20 cellular contexts compared by ENCODE assay signal in the genomic region with DNA sequence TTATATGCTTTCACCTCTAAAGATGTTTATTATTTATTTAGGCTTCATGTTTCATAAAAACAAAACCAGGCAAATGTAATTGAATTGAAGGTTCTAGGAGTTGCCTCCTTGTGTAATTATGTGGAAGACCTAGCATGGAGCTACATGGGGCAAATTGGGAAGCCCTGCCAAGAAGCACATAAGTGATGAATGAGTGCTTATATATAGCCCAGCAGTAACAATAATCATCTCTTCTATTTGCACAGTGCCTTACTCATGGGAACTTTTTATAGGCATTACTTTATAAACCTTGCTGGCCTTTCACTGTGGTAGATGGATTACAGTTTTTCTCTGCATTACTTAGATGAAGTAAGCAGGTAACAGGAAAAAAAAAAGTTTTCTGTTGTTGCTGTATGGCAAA. TPM values are rescaled to one million over a fixed set of nuclear protein-coding genes. Genes with fewer than 3 reads are reported as not detected.
DNase-seq lines count a peak whose midpoint lies in the region; ATAC-seq and TF ChIP-seq lines count a peak whose summit lies in the region.
"Had no signal": no experiment of that assay in that cellular context is flagged by ENCODE, and none has a peak within 500 bp of the region (broad histone marks: within the 10 kb centered on the region; RNA-seq: fewer than 3 reads in every experiment).

No MANE protein-coding gene starts in this region.

- intact Hi-C loops in left ventricle myocardium superior (cut with micrococcal nuclease) (no loop called here), cardiac septum (cut with DNase I) (no loop called here), testis (cut with DNase I; ENCODE audit: low total_unique reads) (no loop called here)

- DNase-seq in left ventricle myocardium superior: no peak
- no peak for DNase-seq in cardiac septum (ENCODE audit: low spot score)
- DNase-seq in chondrocyte (ENCODE audit: low spot score): no peak
- peak; percentile 77 for DNase-seq in myocyte (ENCODE audit: low read depth)
- DNase-seq in NOMO-1 treated with DMSO at 0.1 percent for 48 hours (lab: John Stamatoyannopoulos, UW; ENCODE audit: unreplicated experiment): no peak
- DNase-seq in testis: no peak
- DNase-seq in NCI-H187 (lab: John Stamatoyannopoulos, UW): no peak
- DNase-seq in GM20000 (ENCODE audit: low spot score): no peak
- DNase-seq: ACHN; CD4-positive, alpha-beta memory T cell; DMS79 treated with DMSO at 0.1 percent for 48 hours; glutamatergic neuron; NCI-H2029 treated with DMSO at 0.1 percent for 48 hours; NCI-H82; T-helper 1 cell had no signal

- no peaks in the 10 kb centered on the region for H3K4me1 ChIP-seq in testis

- no peak overlapping the region for H3K4me3 Mint-ChIP-seq in chondrocyte (ENCODE audit: unreplicated experiment)
- H3K4me3 Mint-ChIP-seq: activated T-helper 17 cell treated with anti-CD3 and anti-CD28 coated beads, Interleukin-2, amount 50 U/mL, for 72 hours; CD4-positive, alpha-beta memory T cell; memory B cell; stimulated activated effector memory CD8-positive, alpha-beta T cell treated with anti-CD3 and anti-CD28 coated beads, Interleukin-12 subunit alpha, Interleukin-12 subunit beta, amount 100 ng/mL, for 72 hours had no signal

- peaks cover 69% of the 10 kb centered on the region for H3K4me1 Mint-ChIP-seq in chondrocyte (ENCODE audit: low read depth)
- H3K4me1 Mint-ChIP-seq: activated T-helper 17 cell treated with anti-CD3 and anti-CD28 coated beads, Interleukin-2, amount 50 U/mL, for 72 hours; CD4-positive, alpha-beta memory T cell; memory B cell; stimulated activated effector memory CD8-positive, alpha-beta T cell treated with anti-CD3 and anti-CD28 coated beads, Interleukin-12 subunit alpha, Interleukin-12 subunit beta, amount 100 ng/mL, for 72 hours had no signal

- no peaks in the 10 kb centered on the region for H3K36me3 ChIP-seq in testis (ENCODE audit: low read depth, missing control alignments)
- H3K36me3 ChIP-seq: neutrophil had no signal

- H3K9me3 ChIP-seq in testis: no peaks in the 10 kb centered on the region
- H3K9me3 ChIP-seq: neutrophil had no signal

- H3K36me3 Mint-ChIP-seq in chondrocyte (ENCODE audit: low read depth): peaks cover 15% of the 10 kb centered on the region
- H3K36me3 Mint-ChIP-seq: memory B cell; stimulated activated effector memory CD8-positive, alpha-beta T cell treated with anti-CD3 and anti-CD28 coated beads, Interleukin-12 subunit alpha, Interleukin-12 subunit beta, amount 100 ng/mL, for 72 hours had no signal

- H3K27me3 ChIP-seq in testis: no peaks in the 10 kb centered on the region
- H3K27me3 ChIP-seq: neutrophil had no signal

- ATAC-seq in left ventricle myocardium superior: peak; percentile 83
- ATAC-seq: activated T-helper 17 cell treated with anti-CD3 and anti-CD28 coated beads, Interleukin-2, amount 50 U/mL, for 72 hours; stimulated activated effector memory CD8-positive, alpha-beta T cell treated with anti-CD3 and anti-CD28 coated beads, Interleukin-12 subunit alpha, Interleukin-12 subunit beta, amount 100 ng/mL, for 72 hours had no signal

- TF ChIP-seq POLR2A in testis (IDR thresholded peaks at IDR 0.05): no peak

- TF ChIP-seq CTCF in chondrocyte (IDR thresholded peaks at IDR 0.05) (no peak), testis (IDR thresholded peaks at IDR 0.05) (no peak), GM20000 (IDR thresholded peaks at IDR 0.05; ENCODE audit: extremely low read depth, missing control alignments) (no peak)

- H3K9me3 Mint-ChIP-seq in chondrocyte (ENCODE audit: low read depth): peaks cover 28% of the 10 kb centered on the region

- no peak overlapping the region for H3K4me3 ChIP-seq in testis

- no peak overlapping the region for H3K27ac ChIP-seq in testis
- H3K27ac ChIP-seq: neutrophil, RWPE1 had no signal

- H3K27ac Mint-ChIP-seq in chondrocyte (ENCODE audit: unreplicated experiment): peak overlapping the region; percentile 86
- H3K27ac Mint-ChIP-seq: activated T-helper 17 cell treated with anti-CD3 and anti-CD28 coated beads, Interleukin-2, amount 50 U/mL, for 72 hours; CD4-positive, alpha-beta memory T cell; memory B cell; stimulated activated effector memory CD8-positive, alpha-beta T cell treated with anti-CD3 and anti-CD28 coated beads, Interleukin-12 subunit alpha, Interleukin-12 subunit beta, amount 100 ng/mL, for 72 hours had no signal

- H3K27me3 Mint-ChIP-seq in chondrocyte (ENCODE audit: low read depth): no peaks in the 10 kb centered on the region
- H3K27me3 Mint-ChIP-seq: activated T-helper 17 cell treated with anti-CD3 and anti-CD28 coated beads, Interleukin-2, amount 50 U/mL, for 72 hours had no signal

RNA-seq across cellular contexts. Expression of a gene that starts 40.0 kb away (rescaled TPM):
- total RNA-seq in left ventricle myocardium superior (35.2 TPM), cardiac septum (33.4 TPM), chondrocyte (56.5 to 72.4 TPM (median 61.5 TPM) in 3 replicates), myocyte (94.9 and 148 TPM in 2 replicates), testis (10 to 100 TPM; 23.5 to 35.0 TPM)
- 152 TPM for polyA plus RNA-seq in myocyte (2012)
- 10.8 TPM for polyA plus RNA-seq in testis (ENCODE audit: insufficient read depth, low read depth, low replicate concordance)
